2 cellular contexts compared by ENCODE assay signal in the genomic region with DNA sequence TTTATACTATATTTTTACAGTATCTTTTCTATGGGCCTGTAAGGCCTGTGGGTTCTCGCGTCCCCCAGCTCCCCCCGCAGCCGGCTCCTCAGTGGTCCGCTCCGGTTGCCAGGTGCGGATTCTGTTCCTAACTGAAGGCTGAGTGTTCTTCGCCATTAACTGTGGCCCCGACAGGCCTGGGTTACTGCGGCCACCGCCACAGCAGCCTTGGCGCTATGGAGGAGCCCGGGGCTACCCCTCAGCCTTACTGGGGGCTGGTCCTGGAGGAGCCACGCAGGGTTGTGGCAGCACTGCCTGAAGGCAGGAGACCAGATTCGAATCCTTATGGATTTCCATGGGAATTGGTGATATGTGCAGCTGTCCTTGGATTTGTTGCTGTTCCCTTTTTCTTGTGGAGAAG.
TF ChIP-seq lines count a peak whose summit lies in the region.

No MANE protein-coding gene starts in this region.

TF ChIP-seq in GM23338, 12 proteins besides CTCF, POLR2A, EP300 and RAD21:
- TF ChIP-seq ZNF114 (CRISPR knock-in tag; IDR thresholded peaks at IDR 0.05) (no peak), POLR2AphosphoS5 (IDR thresholded peaks at IDR 0.05; ENCODE audit: low read depth) (no peak), JUNB (IDR thresholded peaks at IDR 0.05; ENCODE audit: unreplicated experiment) (no peak), EZH2 (IDR thresholded peaks at IDR 0.05; ENCODE audit: low read depth, unreplicated experiment) (no peak), REST (IDR thresholded peaks at IDR 0.05; ENCODE audit: unreplicated experiment) (no peak), NANOG (IDR thresholded peaks at IDR 0.05; ENCODE audit: borderline replicate concordance) (no peak), CREB1 (CRISPR knock-in tag; IDR thresholded peaks at IDR 0.05; ENCODE audit: low read depth) (no peak), ETS1 (IDR thresholded peaks at IDR 0.05) (no peak), EZH2phosphoT487 (IDR thresholded peaks at IDR 0.05; ENCODE audit: unreplicated experiment) (no peak), ZNF331 (CRISPR knock-in tag; IDR thresholded peaks at IDR 0.05; ENCODE audit: low read depth) (no peak)

TF ChIP-seq in WTC11, 78 proteins besides CTCF, POLR2A, EP300 and RAD21:
- TF ChIP-seq TP53 (CRISPR knock-in tag; IDR thresholded peaks at IDR 0.05) (no peak), ESRRA (CRISPR knock-in tag; IDR thresholded peaks at IDR 0.05; ENCODE audit: borderline replicate concordance) (no peak), ETV6 (CRISPR knock-in tag; IDR thresholded peaks at IDR 0.05) (no peak), ZNF671 (CRISPR knock-in tag; IDR thresholded peaks at IDR 0.05) (no peak), TEAD4 (CRISPR knock-in tag; IDR thresholded peaks at IDR 0.05) (no peak), PREB (CRISPR knock-in tag; IDR thresholded peaks at IDR 0.05; ENCODE audit: borderline replicate concordance) (no peak)
- TF ChIP-seq, protein P1, sequence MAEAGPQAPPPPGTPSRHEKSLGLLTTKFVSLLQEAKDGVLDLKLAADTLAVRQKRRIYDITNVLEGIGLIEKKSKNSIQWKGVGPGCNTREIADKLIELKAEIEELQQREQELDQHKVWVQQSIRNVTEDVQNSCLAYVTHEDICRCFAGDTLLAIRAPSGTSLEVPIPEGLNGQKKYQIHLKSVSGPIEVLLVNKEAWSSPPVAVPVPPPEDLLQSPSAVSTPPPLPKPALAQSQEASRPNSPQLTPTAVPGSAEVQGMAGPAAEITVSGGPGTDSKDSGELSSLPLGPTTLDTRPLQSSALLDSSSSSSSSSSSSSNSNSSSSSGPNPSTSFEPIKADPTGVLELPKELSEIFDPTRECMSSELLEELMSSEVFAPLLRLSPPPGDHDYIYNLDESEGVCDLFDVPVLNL (CRISPR knock-in tag; IDR thresholded peaks at IDR 0.05; ENCODE audit: borderline replicate concordance, low read depth) = no peak
- TF ChIP-seq, protein P2, sequence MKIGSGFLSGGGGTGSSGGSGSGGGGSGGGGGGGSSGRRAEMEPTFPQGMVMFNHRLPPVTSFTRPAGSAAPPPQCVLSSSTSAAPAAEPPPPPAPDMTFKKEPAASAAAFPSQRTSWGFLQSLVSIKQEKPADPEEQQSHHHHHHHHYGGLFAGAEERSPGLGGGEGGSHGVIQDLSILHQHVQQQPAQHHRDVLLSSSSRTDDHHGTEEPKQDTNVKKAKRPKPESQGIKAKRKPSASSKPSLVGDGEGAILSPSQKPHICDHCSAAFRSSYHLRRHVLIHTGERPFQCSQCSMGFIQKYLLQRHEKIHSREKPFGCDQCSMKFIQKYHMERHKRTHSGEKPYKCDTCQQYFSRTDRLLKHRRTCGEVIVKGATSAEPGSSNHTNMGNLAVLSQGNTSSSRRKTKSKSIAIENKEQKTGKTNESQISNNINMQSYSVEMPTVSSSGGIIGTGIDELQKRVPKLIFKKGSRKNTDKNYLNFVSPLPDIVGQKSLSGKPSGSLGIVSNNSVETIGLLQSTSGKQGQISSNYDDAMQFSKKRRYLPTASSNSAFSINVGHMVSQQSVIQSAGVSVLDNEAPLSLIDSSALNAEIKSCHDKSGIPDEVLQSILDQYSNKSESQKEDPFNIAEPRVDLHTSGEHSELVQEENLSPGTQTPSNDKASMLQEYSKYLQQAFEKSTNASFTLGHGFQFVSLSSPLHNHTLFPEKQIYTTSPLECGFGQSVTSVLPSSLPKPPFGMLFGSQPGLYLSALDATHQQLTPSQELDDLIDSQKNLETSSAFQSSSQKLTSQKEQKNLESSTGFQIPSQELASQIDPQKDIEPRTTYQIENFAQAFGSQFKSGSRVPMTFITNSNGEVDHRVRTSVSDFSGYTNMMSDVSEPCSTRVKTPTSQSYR (CRISPR knock-in tag; IDR thresholded peaks at IDR 0.05) = no peak
- TF ChIP-seq, protein P3, sequence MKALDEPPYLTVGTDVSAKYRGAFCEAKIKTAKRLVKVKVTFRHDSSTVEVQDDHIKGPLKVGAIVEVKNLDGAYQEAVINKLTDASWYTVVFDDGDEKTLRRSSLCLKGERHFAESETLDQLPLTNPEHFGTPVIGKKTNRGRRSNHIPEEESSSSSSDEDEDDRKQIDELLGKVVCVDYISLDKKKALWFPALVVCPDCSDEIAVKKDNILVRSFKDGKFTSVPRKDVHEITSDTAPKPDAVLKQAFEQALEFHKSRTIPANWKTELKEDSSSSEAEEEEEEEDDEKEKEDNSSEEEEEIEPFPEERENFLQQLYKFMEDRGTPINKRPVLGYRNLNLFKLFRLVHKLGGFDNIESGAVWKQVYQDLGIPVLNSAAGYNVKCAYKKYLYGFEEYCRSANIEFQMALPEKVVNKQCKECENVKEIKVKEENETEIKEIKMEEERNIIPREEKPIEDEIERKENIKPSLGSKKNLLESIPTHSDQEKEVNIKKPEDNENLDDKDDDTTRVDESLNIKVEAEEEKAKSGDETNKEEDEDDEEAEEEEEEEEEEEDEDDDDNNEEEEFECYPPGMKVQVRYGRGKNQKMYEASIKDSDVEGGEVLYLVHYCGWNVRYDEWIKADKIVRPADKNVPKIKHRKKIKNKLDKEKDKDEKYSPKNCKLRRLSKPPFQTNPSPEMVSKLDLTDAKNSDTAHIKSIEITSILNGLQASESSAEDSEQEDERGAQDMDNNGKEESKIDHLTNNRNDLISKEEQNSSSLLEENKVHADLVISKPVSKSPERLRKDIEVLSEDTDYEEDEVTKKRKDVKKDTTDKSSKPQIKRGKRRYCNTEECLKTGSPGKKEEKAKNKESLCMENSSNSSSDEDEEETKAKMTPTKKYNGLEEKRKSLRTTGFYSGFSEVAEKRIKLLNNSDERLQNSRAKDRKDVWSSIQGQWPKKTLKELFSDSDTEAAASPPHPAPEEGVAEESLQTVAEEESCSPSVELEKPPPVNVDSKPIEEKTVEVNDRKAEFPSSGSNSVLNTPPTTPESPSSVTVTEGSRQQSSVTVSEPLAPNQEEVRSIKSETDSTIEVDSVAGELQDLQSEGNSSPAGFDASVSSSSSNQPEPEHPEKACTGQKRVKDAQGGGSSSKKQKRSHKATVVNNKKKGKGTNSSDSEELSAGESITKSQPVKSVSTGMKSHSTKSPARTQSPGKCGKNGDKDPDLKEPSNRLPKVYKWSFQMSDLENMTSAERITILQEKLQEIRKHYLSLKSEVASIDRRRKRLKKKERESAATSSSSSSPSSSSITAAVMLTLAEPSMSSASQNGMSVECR (CRISPR knock-in tag; IDR thresholded peaks at IDR 0.05; ENCODE audit: borderline replicate concordance) = no peak
- TF ChIP-seq, protein P4, sequence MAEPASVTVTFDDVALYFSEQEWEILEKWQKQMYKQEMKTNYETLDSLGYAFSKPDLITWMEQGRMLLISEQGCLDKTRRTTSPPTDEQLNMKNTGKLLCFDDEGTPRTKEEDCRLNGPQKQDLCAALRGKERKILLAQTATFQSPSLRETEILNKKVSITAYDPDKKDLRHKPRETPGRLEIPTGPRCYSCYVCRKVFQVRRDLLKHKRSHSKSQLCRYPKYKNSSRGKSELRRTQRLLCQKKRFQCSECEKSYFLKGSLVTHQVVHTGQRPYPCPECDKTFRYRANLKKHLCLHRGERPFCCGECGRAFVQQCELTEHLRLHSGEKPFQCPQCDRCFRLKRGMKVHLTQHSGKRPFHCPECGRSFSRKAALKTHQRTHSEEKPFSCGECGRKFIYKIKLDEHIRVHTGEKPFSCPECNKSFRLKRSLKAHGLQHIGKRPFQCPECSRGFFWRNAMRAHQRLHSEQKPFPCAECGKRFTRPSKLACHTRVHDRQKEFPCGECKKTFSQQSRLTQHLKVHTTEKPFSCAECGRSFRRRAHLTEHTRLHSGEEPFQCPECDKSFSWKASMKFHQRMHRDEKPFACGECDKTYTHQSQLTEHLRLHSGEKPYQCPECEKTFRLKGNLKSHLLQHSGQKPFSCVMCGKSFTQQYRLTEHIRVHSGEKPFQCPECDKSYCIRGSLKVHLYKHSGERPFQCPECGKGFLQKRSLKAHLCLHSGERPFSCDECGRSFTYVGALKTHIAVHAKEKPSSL (CRISPR knock-in tag; conservative IDR thresholded peaks at IDR 0.05) = no peak
